In genomic region chr5:175478384-175479124, GRCh38 we compare ENCODE assay signal across 8 cellular contexts. TPM values are rescaled to one million over a fixed set of nuclear protein-coding genes. Genes with fewer than 3 reads are reported as not detected.
A peak's percentile ranks its signal among the peaks of the same experiment; 100 is the strongest.
DNase-seq lines count a peak whose midpoint lies in the region; ATAC-seq and TF ChIP-seq lines count a peak whose summit lies in the region.

Gene SFXN1, plus strand, starts transcription at chr5:175478560. Its CDS starts 13,544 bp downstream, at chr5:175492104.

- H3K4me1 Mint-ChIP-seq in activated naive CD4-positive, alpha-beta T cell treated with anti-CD3 and anti-CD28 coated beads for 36 hours (ENCODE audit: low read depth): peaks cover 56% of the 10 kb centered on the region

- TF ChIP-seq CTCF in omental fat pad (IDR thresholded peaks at IDR 0.05): no peak

- H3K36me3 ChIP-seq in SJSA1: peaks cover 44% of the 10 kb centered on the region

- peaks cover 41% of the 10 kb centered on the region for H3K36me3 Mint-ChIP-seq in activated naive CD4-positive, alpha-beta T cell treated with anti-CD3 and anti-CD28 coated beads for 36 hours (ENCODE audit: low read depth)

- H3K27me3 Mint-ChIP-seq in activated naive CD4-positive, alpha-beta T cell treated with anti-CD3 and anti-CD28 coated beads for 36 hours (ENCODE audit: low read depth): no peaks in the 10 kb centered on the region

- in situ Hi-C loops in KBM-7 (cut with MboI; ENCODE audit: low pct_unique_long_range_greater_than_20kb, low sequenced_read_pairs): no loop called here

- DNase-seq in EH (ENCODE audit: low read depth) (peak; percentile 75), KBM-7 (peak; percentile 79), SJSA1 (ENCODE audit: low read depth in 1 of 2, low spot score in 2 of 2) (peak; percentile 83 to 84), globus pallidus (ENCODE audit: low spot score) (peak; percentile 80), omental fat pad (ENCODE audit: low spot score) (no peak)
- peak; percentile 86 for DNase-seq in activated naive CD4-positive, alpha-beta T cell treated with anti-CD3 and anti-CD28 coated beads for 36 hours

- H3K9me3 Mint-ChIP-seq in activated naive CD4-positive, alpha-beta T cell treated with anti-CD3 and anti-CD28 coated beads for 36 hours: no peaks in the 10 kb centered on the region

- peak within 1 kb of the TSS; percentile 99 for H3K4me3 ChIP-seq in SJSA1

- H3K4me1 ChIP-seq in SJSA1 (replicated peaks): peaks cover 11% of the 10 kb centered on the region

- H3K27me3 ChIP-seq in SJSA1 (replicated peaks): no peaks in the 10 kb centered on the region

- H3K27ac ChIP-seq in SJSA1 (peak within 1 kb of the TSS; percentile 72), temporal lobe (ENCODE audit: low read depth, low read length) (peak within 1 kb of the TSS; percentile 58)

- intact Hi-C loops in activated naive CD4-positive, alpha-beta T cell treated with anti-CD3 and anti-CD28 coated beads for 36 hours (cut with micrococcal nuclease): loop anchor here (1.0 to 10.0 kb wide), 3 partner anchors 239 to 1862 kb away; partner anchors contain the start of genes BOD1 and CPEB4

- H3K27ac Mint-ChIP-seq in activated naive CD4-positive, alpha-beta T cell treated with anti-CD3 and anti-CD28 coated beads for 36 hours: peak within 1 kb of the TSS; percentile 97

- peak within 1 kb of the TSS; percentile 94 for H3K4me3 Mint-ChIP-seq in activated naive CD4-positive, alpha-beta T cell treated with anti-CD3 and anti-CD28 coated beads for 36 hours

- CTCF ChIA-PET in activated naive CD4-positive, alpha-beta T cell treated with anti-CD3 and anti-CD28 coated beads for 36 hours (lab: Charles Lee): interaction anchor here (0.6 to 1.4 kb wide), 5 partner anchors 14 to 240 kb away, joined by 4 to 8 read pairs (median 4); no protein-coding TSS in a partner anchor

- H3K9me3 ChIP-seq in SJSA1 (replicated peaks): no peaks in the 10 kb centered on the region

- ATAC-seq in GM21576 (IDR thresholded peaks at IDR 0.05; ENCODE audit: unreplicated experiment): peak; percentile 83
- ATAC-seq in omental fat pad (ENCODE audit: low FRiP score): peak; percentile 92

RNA-seq across cellular contexts. Expression of gene SFXN1, which starts in this region (rescaled TPM):
- total RNA-seq in SJSA1 (2014; rRNA removed; shearing (Covaris generic)): 147 and 207 TPM in 2 replicates
- 100 to 1,000 TPM; 350 to 358 TPM for total RNA-seq in activated naive CD4-positive, alpha-beta T cell treated with anti-CD3 and anti-CD28 coated beads for 36 hours
- total RNA-seq in omental fat pad (10 to 100 TPM; 18.8 to 32.6 (median 23.7) TPM), temporal lobe (41.1 TPM)
